27 cellular contexts compared by ENCODE assay signal in the genomic region with DNA sequence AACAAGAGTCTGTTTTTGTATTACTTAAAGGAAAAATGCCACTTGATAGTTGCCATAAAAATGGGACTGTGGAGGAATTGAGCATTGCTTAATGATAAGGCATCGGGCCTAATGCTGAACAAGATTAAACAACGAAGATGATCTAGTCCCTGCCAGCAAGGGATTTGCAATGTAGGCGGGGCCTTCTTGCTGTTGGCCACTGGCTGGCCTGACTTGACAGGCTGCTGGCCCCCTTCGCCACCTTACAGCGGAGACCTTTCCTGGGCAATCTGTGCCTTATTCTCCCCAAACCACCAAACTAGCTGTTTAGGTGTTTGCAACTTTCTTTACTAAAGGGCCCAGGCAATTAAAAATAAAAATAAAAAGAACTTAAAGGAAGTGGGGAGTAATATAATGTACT.
"Had no signal": no experiment of that assay in that cellular context is flagged by ENCODE, and none has a peak within 500 bp of the region (broad histone marks: within the 10 kb centered on the region; RNA-seq: fewer than 3 reads in every experiment).

No MANE protein-coding gene starts in this region.

- H3K4me2 ChIP-seq: neural progenitor cell, smooth muscle cell had no signal

- H3K36me3 Mint-ChIP-seq: naive thymus-derived CD8-positive, alpha-beta T cell; neural progenitor cell; stimulated activated memory B cell treated with anti-CD40 and anti-IgM and Interleukin-4, amounts not matched to agents 10 μg/mL and 1 μg/mL and 100 μg/mL, for 72 hours had no signal

- H3K27ac Mint-ChIP-seq: nephron progenitor cell; neural progenitor cell; stimulated activated memory B cell treated with anti-CD40 and anti-IgM and Interleukin-4, amounts not matched to agents 10 μg/mL and 1 μg/mL and 100 μg/mL, for 72 hours had no signal

- H3K27ac ChIP-seq: lower lobe of right lung, neural progenitor cell, neutrophil, ovary, prostate gland, right lobe of liver, stomach, testis, thyroid gland, upper lobe of left lung had no signal

- H3K27me3 ChIP-seq: heart left ventricle, neural progenitor cell, neutrophil, ovary, right lobe of liver, stomach, testis, thyroid gland, transverse colon, upper lobe of left lung had no signal

- H2AFZ ChIP-seq: neural progenitor cell had no signal

- H3K4me1 Mint-ChIP-seq: naive thymus-derived CD8-positive, alpha-beta T cell; nephron progenitor cell; neural progenitor cell; stimulated activated memory B cell treated with anti-CD40 and anti-IgM and Interleukin-4, amounts not matched to agents 10 μg/mL and 1 μg/mL and 100 μg/mL, for 72 hours had no signal

- H3K9me3 ChIP-seq: heart left ventricle, lower lobe of right lung, neutrophil, ovary, prostate gland, right lobe of liver, stomach, testis, thyroid gland, transverse colon, upper lobe of left lung had no signal

- H3K4me3 Mint-ChIP-seq: naive thymus-derived CD8-positive, alpha-beta T cell; nephron progenitor cell; neural progenitor cell; stimulated activated memory B cell treated with anti-CD40 and anti-IgM and Interleukin-4, amounts not matched to agents 10 μg/mL and 1 μg/mL and 100 μg/mL, for 72 hours had no signal

- H3K4me1 ChIP-seq: lower lobe of right lung, neural progenitor cell, prostate gland, right lobe of liver, stomach, testis, thyroid gland, transverse colon, upper lobe of left lung had no signal

- DNase-seq: islet precursor cell; lower lobe of right lung; mammary epithelial cell; mesenchymal stem cell; naive thymus-derived CD8-positive, alpha-beta T cell; nephron progenitor cell; occipital lobe; ovary; retina; right lobe of liver; stimulated activated CD4-positive, alpha-beta T cell treated with anti-CD3 and anti-CD28 coated beads, Interleukin-1b, Interleukin-23, amount 100 ng/mL, for 48 hours; stimulated activated CD4-positive, alpha-beta T cell treated with anti-CD3 and anti-CD28 coated beads, Interleukin-2, amount 100 ng/mL, for 48 hours; stimulated activated CD4-positive, alpha-beta T cell treated with anti-CD3 and anti-CD28 coated beads, Interleukin-4, amount 100 ng/mL, for 4 hours; stimulated activated CD8-positive, alpha-beta memory T cell treated with anti-CD3 and anti-CD28 coated beads, Interleukin-4, amount 100 ng/mL, for 48 hours; stimulated activated naive CD8-positive, alpha-beta T cell treated with anti-CD3 and anti-CD28 coated beads, Interleukin-15, Interleukin-2, amounts not matched to agents 100 U/mL and 50 U/mL, for 24 hours; stomach; testis; thyroid gland; transverse colon; upper lobe of left lung had no signal

- H3K4me3 ChIP-seq: heart left ventricle, lower lobe of right lung, neural progenitor cell, ovary, prostate gland, right lobe of liver, smooth muscle cell, stomach, testis, thyroid gland, transverse colon, upper lobe of left lung had no signal

- H3K9me3 Mint-ChIP-seq: nephron progenitor cell; neural progenitor cell; stimulated activated memory B cell treated with anti-CD40 and anti-IgM and Interleukin-4, amounts not matched to agents 10 μg/mL and 1 μg/mL and 100 μg/mL, for 72 hours had no signal

- H3K36me3 ChIP-seq: heart left ventricle, lower lobe of right lung, neural progenitor cell, neutrophil, ovary, prostate gland, right lobe of liver, stomach, thyroid gland, transverse colon, upper lobe of left lung had no signal

- ATAC-seq: left lobe of liver; lower lobe of right lung; naive thymus-derived CD8-positive, alpha-beta T cell; right lobe of liver; stimulated activated memory B cell treated with anti-CD40 and anti-IgM and Interleukin-4, amounts not matched to agents 10 μg/mL and 1 μg/mL and 100 μg/mL, for 72 hours; stimulated activated naive CD8-positive, alpha-beta T cell treated with anti-CD3 and anti-CD28 coated beads, Interleukin-15, Interleukin-2, amounts not matched to agents 100 U/mL and 50 U/mL, for 24 hours had no signal
